21 cellular contexts compared by ENCODE assay signal in the genomic region with DNA sequence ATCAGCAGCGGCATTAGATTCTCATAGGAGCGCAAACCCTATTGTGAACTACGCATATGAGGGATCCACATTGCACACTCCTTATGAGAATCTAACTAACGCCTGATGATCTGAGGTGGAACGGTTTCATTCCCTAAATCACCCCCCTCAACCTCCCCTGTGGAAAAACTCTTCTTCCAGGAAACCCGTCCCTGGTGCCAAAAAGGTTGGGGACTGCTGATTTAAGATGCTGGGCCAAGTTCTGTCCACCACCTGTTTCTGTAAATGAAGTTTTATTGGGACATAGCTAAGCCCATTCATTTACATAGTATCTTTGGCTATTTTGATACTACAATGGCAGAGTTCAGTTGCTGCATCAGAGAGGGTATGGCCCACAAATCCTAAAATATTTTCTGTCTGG.
DNase-seq lines count a peak whose midpoint lies in the region; ATAC-seq and TF ChIP-seq lines count a peak whose summit lies in the region.
"Had no signal": no experiment of that assay in that cellular context is flagged by ENCODE, and none has a peak within 500 bp of the region (broad histone marks: within the 10 kb centered on the region; RNA-seq: fewer than 3 reads in every experiment).

No MANE protein-coding gene starts in this region.

- H3K4me1 Mint-ChIP-seq in dendritic cell treated with granulocyte-macrophage colony-stimulating factor and Interleukin-4, amounts not matched to agents 40 ng/mL and 50 ng/mL, for 4 days (ENCODE audit: low read depth), result peaks cover 70% of the 10 kb centered on the region

- H3K27ac ChIP-seq in OCI-LY7 (ENCODE audit: low read depth, low read length, poor library complexity, severe bottlenecking) (no peak overlapping the region), mesendoderm (ENCODE audit: low read depth, low read length) (no peak overlapping the region)
- H3K27ac ChIP-seq: 22Rv1, BLaER1 had no signal

- H3K36me3 ChIP-seq in OCI-LY7 (ENCODE audit: insufficient read depth, low read length), result no peaks in the 10 kb centered on the region
- no peaks in the 10 kb centered on the region for H3K36me3 ChIP-seq in mesendoderm (ENCODE audit: control insufficient read depth, insufficient read depth, low read length)
- H3K36me3 ChIP-seq: BE2C, BLaER1 had no signal

- H3K9me3 ChIP-seq in OCI-LY7 (ENCODE audit: low read length), result peaks cover 10% of the 10 kb centered on the region; the same call in 1 of the 2 replicates
- H3K9me3 ChIP-seq: A549, BE2C, BLaER1 had no signal

- H4K8ac ChIP-seq in mesendoderm (ENCODE audit: low read depth, low read length), result no peak overlapping the region

- no peak for ATAC-seq in HG02798 (IDR thresholded peaks at IDR 0.05; ENCODE audit: poor library complexity, unreplicated experiment)
- ATAC-seq: A549 had no signal

- no peak overlapping the region for H4K5ac ChIP-seq in mesendoderm (ENCODE audit: low read length)

- peak; percentile 52 for DNase-seq in DMS 273 (lab: John Stamatoyannopoulos, UW; ENCODE audit: unreplicated experiment)
- DNase-seq in DMS 273 treated with DMSO at 0.1 percent for 48 hours (lab: John Stamatoyannopoulos, UW), result no peak
- DNase-seq in OCI-LY7 (ENCODE audit: low spot score), result no peak
- DNase-seq in mesendoderm, result no peak
- no peak for DNase-seq in AG08395 (ENCODE audit: low spot score)
- DNase-seq in NAMALWA (ENCODE audit: low spot score), result no peak
- DNase-seq: BE2C; CD4-positive, alpha-beta memory T cell; CD4-positive, CD25-positive, alpha-beta regulatory T cell; CD8-positive, alpha-beta memory T cell; DMS153; DMS79; DND-41; EL; GF-D8 had no signal

- no peak for TF ChIP-seq CTCF in OCI-LY7 (conservative IDR thresholded peaks at IDR 0.05; ENCODE audit: low read length)

- H3K4me3 ChIP-seq in OCI-LY7 (ENCODE audit: low read depth, low read length, poor library complexity, severe bottlenecking), result no peak overlapping the region
- H3K4me3 ChIP-seq in mesendoderm (ENCODE audit: low read length), result no peak overlapping the region
- H3K4me3 ChIP-seq: A549, BLaER1 had no signal

- H3K4ac ChIP-seq in mesendoderm (ENCODE audit: low read depth, low read length), result no peak overlapping the region

- H3K9me3 Mint-ChIP-seq in dendritic cell treated with granulocyte-macrophage colony-stimulating factor and Interleukin-4, amounts not matched to agents 40 ng/mL and 50 ng/mL, for 4 days, result peaks cover 9% of the 10 kb centered on the region

- no peaks in the 10 kb centered on the region for H3K36me3 Mint-ChIP-seq in dendritic cell treated with granulocyte-macrophage colony-stimulating factor and Interleukin-4, amounts not matched to agents 40 ng/mL and 50 ng/mL, for 4 days (ENCODE audit: low read depth)
- H3K36me3 Mint-ChIP-seq: CD4-positive, alpha-beta memory T cell; CD4-positive, CD25-positive, alpha-beta regulatory T cell; CD8-positive, alpha-beta memory T cell had no signal

- no peaks in the 10 kb centered on the region for H3K27me3 Mint-ChIP-seq in dendritic cell treated with granulocyte-macrophage colony-stimulating factor and Interleukin-4, amounts not matched to agents 40 ng/mL and 50 ng/mL, for 4 days
- H3K27me3 Mint-ChIP-seq: CD4-positive, alpha-beta memory T cell; CD8-positive, alpha-beta memory T cell had no signal

- no peak overlapping the region for H3K9ac ChIP-seq in mesendoderm (ENCODE audit: low read length)
- H3K9ac ChIP-seq: BLaER1 had no signal

- H2BK120ac ChIP-seq in mesendoderm (ENCODE audit: low read depth, low read length), result no peak overlapping the region

- peak overlapping the region; percentile 42 for H2BK15ac ChIP-seq in mesendoderm (replicated peaks; ENCODE audit: low read depth)

- POLR2A ChIA-PET in OCI-LY7 (lab: Charles Lee), result interaction anchor here (0.6 to 1.6 kb wide), 2 partner anchors 17 to 1458 kb away, joined by 3 read pairs; no protein-coding TSS in a partner anchor

- H2BK5ac ChIP-seq in mesendoderm (ENCODE audit: low read length), result no peak overlapping the region

- no peaks in the 10 kb centered on the region for H3K79me1 ChIP-seq in mesendoderm (ENCODE audit: low read length)

- H3K9me2 ChIP-seq in OCI-LY7 (ENCODE audit: insufficient read depth, low read length), result no peaks in the 10 kb centered on the region

- H3K56ac ChIP-seq in mesendoderm (ENCODE audit: low read length), result no peak overlapping the region

- no peaks in the 10 kb centered on the region for H4K20me1 ChIP-seq in OCI-LY7 (ENCODE audit: insufficient read depth, low read length)
- H4K20me1 ChIP-seq: BLaER1 had no signal

- CTCF ChIA-PET in OCI-LY7 (lab: Charles Lee; ENCODE audit: unreplicated experiment), result no interaction called here

- WGBS in mesendoderm (ENCODE audit: extremely low coverage, insufficient coverage, low lambda C conversion rate), result no CpG with 5 or more reads among the region's 6 CpGs

- H3K27ac Mint-ChIP-seq in dendritic cell treated with granulocyte-macrophage colony-stimulating factor and Interleukin-4, amounts not matched to agents 40 ng/mL and 50 ng/mL, for 4 days, result peak overlapping the region; percentile 67
- H3K27ac Mint-ChIP-seq: CD4-positive, alpha-beta memory T cell; CD8-positive, alpha-beta memory T cell had no signal

- no peak overlapping the region for H3K4me3 Mint-ChIP-seq in dendritic cell treated with granulocyte-macrophage colony-stimulating factor and Interleukin-4, amounts not matched to agents 40 ng/mL and 50 ng/mL, for 4 days
- H3K4me3 Mint-ChIP-seq: CD14-positive monocyte; CD4-positive, alpha-beta memory T cell; CD4-positive, CD25-positive, alpha-beta regulatory T cell; CD8-positive, alpha-beta memory T cell had no signal

- H3K4me2 ChIP-seq in OCI-LY7 (ENCODE audit: low read length), result no peak overlapping the region
- H3K4me2 ChIP-seq in mesendoderm (ENCODE audit: low read length), result no peak overlapping the region
- H3K4me2 ChIP-seq: A549, BLaER1 had no signal

- no TSS peak for BruUV-seq in OCI-LY7 (replicated peaks; lab: Mats Ljungman, UMichigan)

- no peaks in the 10 kb centered on the region for H3K79me2 ChIP-seq in OCI-LY7 (ENCODE audit: insufficient read depth, low read depth, low read length)
- no peaks in the 10 kb centered on the region for H3K79me2 ChIP-seq in mesendoderm (ENCODE audit: control insufficient read depth, insufficient read depth, low read length)

- intact Hi-C loops in OCI-LY7 (cut with micrococcal nuclease; ENCODE audit: unreplicated experiment), result no loop called here
- intact Hi-C loops in dendritic cell treated with granulocyte-macrophage colony-stimulating factor and Interleukin-4, amounts not matched to agents 40 ng/mL and 50 ng/mL, for 4 days (cut with micrococcal nuclease), result no loop called here

- H3K4me1 ChIP-seq in OCI-LY7 (ENCODE audit: insufficient read depth, low read length, poor library complexity, severe bottlenecking) (peaks cover 67% of the 10 kb centered on the region), mesendoderm (ENCODE audit: control insufficient read depth, low read depth, low read length) (peaks cover 3% of the 10 kb centered on the region)
- H3K4me1 ChIP-seq: A549, BE2C had no signal

- no peak overlapping the region for H3K23ac ChIP-seq in mesendoderm (ENCODE audit: low read length)

- peak overlapping the region; percentile 6; the same call in 1 of the 2 replicates for H2AFZ ChIP-seq in OCI-LY7 (ENCODE audit: low read length)

- H3K18ac ChIP-seq in mesendoderm (ENCODE audit: low read length), result no peak overlapping the region

- no peak overlapping the region for H2AK5ac ChIP-seq in mesendoderm (ENCODE audit: low read length)

- no peaks in the 10 kb centered on the region for H3K27me3 ChIP-seq in mesendoderm (ENCODE audit: insufficient read depth, low read length, poor library complexity)
- H3K27me3 ChIP-seq: BLaER1 had no signal
